Comparison of ENCODE assay signal across 2 cellular contexts in genomic region chr9:113368960-113369582, GRCh38.
TF ChIP-seq lines count a peak whose summit lies in the region.

No MANE protein-coding gene starts in this region.

TF ChIP-seq in WTC11, 78 proteins besides CTCF, POLR2A, EP300 and RAD21:
- TF ChIP-seq ZNF232 (CRISPR knock-in tag; IDR thresholded peaks at IDR 0.05), result no peak
- TF ChIP-seq ZNF138 (CRISPR knock-in tag; conservative IDR thresholded peaks at IDR 0.05), result no peak
- TF ChIP-seq HMGXB4 (CRISPR knock-in tag; IDR thresholded peaks at IDR 0.05), result no peak
- TF ChIP-seq NR2C2 (CRISPR knock-in tag; IDR thresholded peaks at IDR 0.05), result no peak
- TF ChIP-seq MAX (CRISPR knock-in tag; IDR thresholded peaks at IDR 0.05), result no peak
- TF ChIP-seq ZNF532 (CRISPR knock-in tag; IDR thresholded peaks at IDR 0.05; ENCODE audit: borderline replicate concordance), result no peak
- no peak for TF ChIP-seq CREB1 (CRISPR knock-in tag; IDR thresholded peaks at IDR 0.05)
- TF ChIP-seq TEAD4 (CRISPR knock-in tag; IDR thresholded peaks at IDR 0.05), result no peak
- TF ChIP-seq IRF2 (CRISPR knock-in tag; IDR thresholded peaks at IDR 0.05; ENCODE audit: borderline replicate concordance, low read depth), result no peak
- no peak for TF ChIP-seq ERG (CRISPR knock-in tag; IDR thresholded peaks at IDR 0.05)
- TF ChIP-seq TP53 (CRISPR knock-in tag; IDR thresholded peaks at IDR 0.05), result no peak
- TF ChIP-seq ETV6 (CRISPR knock-in tag; IDR thresholded peaks at IDR 0.05), result no peak
- TF ChIP-seq CDX4 (CRISPR knock-in tag; IDR thresholded peaks at IDR 0.05; ENCODE audit: borderline replicate concordance), result no peak

TF ChIP-seq in HepG2, 621 proteins besides CTCF, POLR2A, EP300 and RAD21:
- TF ChIP-seq TOE1 (CRISPR knock-in tag; IDR thresholded peaks at IDR 0.05) (no peak), PHB2 (IDR thresholded peaks at IDR 0.05; ENCODE audit: partially characterized antibody) (no peak), SETDB1 (CRISPR knock-in tag; IDR thresholded peaks at IDR 0.05; ENCODE audit: borderline replicate concordance) (no peak), ZNF484 (CRISPR knock-in tag; IDR thresholded peaks at IDR 0.05; ENCODE audit: borderline replicate concordance, low read depth) (no peak), ZSCAN25 (CRISPR knock-in tag; IDR thresholded peaks at IDR 0.05) (no peak), NR0B2 (CRISPR knock-in tag; IDR thresholded peaks at IDR 0.05) (no peak), NFYC (CRISPR knock-in tag; IDR thresholded peaks at IDR 0.05) (no peak), RAD51 (IDR thresholded peaks at IDR 0.05; ENCODE audit: borderline replicate concordance) (no peak), U2AF1 (optimal IDR thresholded peaks at IDR 0.05; ENCODE audit: low read depth, low read length) (no peak), TMF1 (CRISPR knock-in tag; IDR thresholded peaks at IDR 0.05; ENCODE audit: low read depth) (no peak), ZNF710 (CRISPR knock-in tag; IDR thresholded peaks at IDR 0.05; ENCODE audit: borderline replicate concordance) (no peak), ZNF180 (CRISPR knock-in tag; IDR thresholded peaks at IDR 0.05; ENCODE audit: borderline replicate concordance, low read depth) (no peak), GATAD2A (CRISPR knock-in tag; IDR thresholded peaks at IDR 0.05) (no peak), ZNF276 (CRISPR knock-in tag; IDR thresholded peaks at IDR 0.05; ENCODE audit: low read depth) (no peak), TCF7L2 (IDR thresholded peaks at IDR 0.05; ENCODE audit: low read depth, low read length) (no peak), NFE2 (CRISPR knock-in tag; IDR thresholded peaks at IDR 0.05) (no peak), KAT8 (CRISPR knock-in tag; IDR thresholded peaks at IDR 0.05) (no peak), MAF1 (CRISPR knock-in tag; IDR thresholded peaks at IDR 0.05; ENCODE audit: borderline replicate concordance) (no peak)
